Comparison of ENCODE assay signal across 16 cellular contexts in the genomic region with DNA sequence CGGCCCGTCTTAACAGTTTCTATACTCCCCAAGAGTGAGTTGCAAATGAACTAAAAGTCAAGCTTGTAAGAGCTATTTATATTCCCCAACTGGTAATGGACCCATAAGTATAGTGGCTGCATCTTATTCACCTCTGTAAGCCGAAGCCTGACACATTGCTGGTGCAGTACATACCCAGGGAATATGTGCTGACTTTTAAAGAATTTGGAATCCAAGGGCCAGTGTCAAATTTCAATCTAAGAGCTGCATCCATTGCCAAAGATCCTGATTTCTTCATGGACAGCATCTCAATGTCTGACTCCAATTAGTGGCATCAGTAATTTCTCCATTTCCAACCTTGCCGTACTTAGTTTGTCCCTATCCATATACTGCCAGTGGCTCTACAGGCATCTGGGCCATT.
"Had no signal": no experiment of that assay in that cellular context is flagged by ENCODE, and none has a peak within 500 bp of the region (broad histone marks: within the 10 kb centered on the region; RNA-seq: fewer than 3 reads in every experiment).

No MANE protein-coding gene starts in this region.

- DNase-seq: dorsolateral prefrontal cortex; effector CD8-positive, alpha-beta T cell; heart right ventricle; islet precursor cell; left lung; lower lobe of right lung; mesenchymal stem cell; midbrain; nucleus accumbens; ovary; right cardiac atrium; stimulated activated CD4-positive, alpha-beta T cell treated with anti-CD3 and anti-CD28 coated beads, Interleukin-2, amount 100 ng/mL, for 48 hours; stimulated activated naive CD4-positive, alpha-beta T cell treated with Interleukin-2 at 50 U/mL for 16 hours; trophoblast cell had no signal

- ATAC-seq: esophagus mucosa; left lung; lower lobe of right lung; natural killer cell treated with Interleukin-12 subunit alpha and Interleukin-12 subunit beta and Interleukin-15 and Interleukin-18, amount 100 ng/mL, for 72 hours; right cardiac atrium had no signal
